Comparison of ENCODE assay signal across 2 cellular contexts in the genomic region with DNA sequence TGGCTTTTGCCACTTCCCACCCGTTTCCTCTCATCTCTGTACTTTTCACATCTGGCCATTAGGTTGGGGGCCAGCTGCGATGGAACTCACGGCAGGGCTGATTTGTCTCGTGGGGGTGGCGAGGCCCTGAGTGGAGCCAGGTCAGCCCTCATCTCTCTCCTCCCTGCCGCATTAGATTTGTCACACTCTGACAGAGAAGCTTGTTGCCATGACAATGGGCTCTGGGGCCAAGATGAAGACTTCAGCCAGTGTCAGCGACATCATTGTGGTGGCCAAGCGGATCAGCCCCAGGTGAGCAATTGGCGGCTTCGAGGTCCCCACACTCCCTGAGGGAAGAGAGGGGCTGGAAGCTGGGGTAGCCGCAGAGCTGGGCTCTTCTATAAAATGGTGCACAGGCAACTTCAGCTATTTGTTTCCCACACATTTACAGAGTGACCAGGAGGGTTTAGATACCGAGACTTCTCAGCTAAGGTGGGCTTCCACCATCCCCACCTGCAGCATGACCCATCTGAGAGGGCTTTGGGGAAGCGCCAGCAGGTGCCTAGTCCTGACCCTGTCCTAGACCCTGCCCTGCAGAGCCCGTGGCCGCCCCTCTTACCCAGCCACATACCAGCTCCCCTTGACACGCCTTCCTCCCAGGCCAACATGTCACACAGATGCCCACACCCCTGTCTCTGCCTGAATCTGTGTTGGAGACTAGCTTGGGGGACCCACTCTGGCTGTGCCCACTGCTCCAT.
TF ChIP-seq lines count a peak whose summit lies in the region.

No MANE protein-coding gene starts in this region.

TF ChIP-seq in IMR-90, 13 proteins besides CTCF, POLR2A, EP300 and RAD21:
- no peak for TF ChIP-seq FOS (IDR thresholded peaks at IDR 0.05; ENCODE audit: low read depth, low read length)
- no peak for TF ChIP-seq RCOR1 (IDR thresholded peaks at IDR 0.05; ENCODE audit: insufficient replicate concordance, low read length)
- no peak for TF ChIP-seq BHLHE40 (IDR thresholded peaks at IDR 0.05; ENCODE audit: low read depth, low read length)
- no peak for TF ChIP-seq MAFK (IDR thresholded peaks at IDR 0.05; ENCODE audit: low read depth, low read length)
- TF ChIP-seq CEBPB (IDR thresholded peaks at IDR 0.05; ENCODE audit: low read depth, low read length) = no peak
- TF ChIP-seq CHD1 (IDR thresholded peaks at IDR 0.05; ENCODE audit: low read depth, low read length) = no peak
- no peak for TF ChIP-seq RFX5 (IDR thresholded peaks at IDR 0.05; ENCODE audit: low read depth, low read length)
- TF ChIP-seq MAZ (IDR thresholded peaks at IDR 0.05; ENCODE audit: borderline replicate concordance, low read depth, low read length) = no peak
- TF ChIP-seq MXI1 (IDR thresholded peaks at IDR 0.05; ENCODE audit: borderline replicate concordance, low read depth, low read length) = no peak
- no peak for TF ChIP-seq NFE2L2 (IDR thresholded peaks at IDR 0.05; ENCODE audit: low read depth, low read length)
- TF ChIP-seq, protein P1, sequence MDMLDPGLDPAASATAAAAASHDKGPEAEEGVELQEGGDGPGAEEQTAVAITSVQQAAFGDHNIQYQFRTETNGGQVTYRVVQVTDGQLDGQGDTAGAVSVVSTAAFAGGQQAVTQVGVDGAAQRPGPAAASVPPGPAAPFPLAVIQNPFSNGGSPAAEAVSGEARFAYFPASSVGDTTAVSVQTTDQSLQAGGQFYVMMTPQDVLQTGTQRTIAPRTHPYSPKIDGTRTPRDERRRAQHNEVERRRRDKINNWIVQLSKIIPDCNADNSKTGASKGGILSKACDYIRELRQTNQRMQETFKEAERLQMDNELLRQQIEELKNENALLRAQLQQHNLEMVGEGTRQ (IDR thresholded peaks at IDR 0.05; ENCODE audit: low read depth, low read length) = no peak

TF ChIP-seq in K562, 482 proteins besides CTCF, POLR2A, EP300 and RAD21:
- TF ChIP-seq ZNF561 (CRISPR knock-in tag; conservative IDR thresholded peaks at IDR 0.05) = no peak
- TF ChIP-seq NR2C2 (CRISPR knock-in tag; IDR thresholded peaks at IDR 0.05) = no peak
- TF ChIP-seq NR2C2 (tag; IDR thresholded peaks at IDR 0.05) = no peak
- peak; percentile 74 for TF ChIP-seq RFX1 (IDR thresholded peaks at IDR 0.05)
